19 cellular contexts compared by ENCODE assay signal in the genomic region with DNA sequence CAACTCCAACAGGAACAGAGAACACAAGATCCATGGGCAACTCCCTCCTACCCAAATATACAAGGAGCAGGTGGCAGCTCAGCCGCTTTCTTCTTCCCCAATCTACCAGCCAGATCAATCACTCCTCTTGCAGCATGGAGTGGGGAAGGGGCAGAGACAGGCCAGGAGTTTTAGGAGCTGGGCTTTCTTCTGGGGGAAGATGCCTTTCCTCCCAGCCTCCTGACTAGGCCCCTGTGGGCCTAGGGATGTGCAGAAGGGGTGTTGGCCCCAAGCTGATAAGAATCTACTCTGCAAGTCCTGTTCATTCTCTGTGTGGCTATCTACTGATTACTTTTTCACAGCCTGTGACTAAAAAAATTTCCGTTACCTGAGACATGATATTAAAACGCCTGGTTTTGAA.
"Had no signal": no experiment of that assay in that cellular context is flagged by ENCODE, and none has a peak within 500 bp of the region (broad histone marks: within the 10 kb centered on the region; RNA-seq: fewer than 3 reads in every experiment).

No MANE protein-coding gene starts in this region.

- H3K36me3 ChIP-seq: lower lobe of right lung, sigmoid colon, upper lobe of left lung had no signal

- H3K4me3 Mint-ChIP-seq: activated CD4-positive, alpha-beta T cell treated with anti-CD3 and anti-CD28 coated beads, Interleukin-2, amount 10 ng/mL, durations not matched to agents 24 days and 14 days; activated T-helper 1 cell treated with anti-CD3 and anti-CD28 coated beads, Interleukin-12 subunit alpha, Interleukin-12 subunit beta, Interleukin-2, Interleukin-4 antibody, amounts not matched to agents 30 ng/mL and 10 ng/mL and 1 ng/mL, durations not matched to agents 14 hours and 24 hours and 36 hours; mesothelial cell of epicardium; natural killer cell treated with Interleukin-12 subunit alpha and Interleukin-12 subunit beta and Interleukin-15 and Interleukin-18, amount 100 ng/mL, for 72 hours; stimulated activated effector memory CD8-positive, alpha-beta T cell treated with anti-CD3 and anti-CD28 coated beads, Interleukin-12 subunit alpha, Interleukin-12 subunit beta, amount 100 ng/mL, for 72 hours had no signal

- H3K9me3 Mint-ChIP-seq: mesothelial cell of epicardium had no signal

- FAIRE-seq: endometrium, keratinocyte had no signal

- H3K4me3 ChIP-seq: lower lobe of right lung, sigmoid colon, testis, upper lobe of left lung had no signal

- DNase-seq: activated CD4-positive, alpha-beta T cell treated with anti-CD3 and anti-CD28 coated beads, Interleukin-2, amount 10 ng/mL, durations not matched to agents 24 days and 14 days; activated gamma-delta T cell treated with Interleukin-2 at 50 U/mL for 16 hours; aorta; cortex of kidney; erythroblast; foreskin melanocyte; hypothalamus; lower lobe of right lung; sigmoid colon; stimulated activated CD4-positive, alpha-beta T cell treated with anti-CD3 and anti-CD28 coated beads, Interleukin-4, amount 100 ng/mL, for 24 hours; T-helper 9 cell; testis; upper lobe of left lung had no signal

- H3K9me3 ChIP-seq: lower lobe of right lung, sigmoid colon, testis, upper lobe of left lung had no signal

- H3K27me3 ChIP-seq: sigmoid colon, testis, upper lobe of left lung had no signal

- H3K27ac ChIP-seq: lower lobe of right lung, sigmoid colon, testis, upper lobe of left lung had no signal

- H3K36me3 Mint-ChIP-seq: mesothelial cell of epicardium; natural killer cell treated with Interleukin-12 subunit alpha and Interleukin-12 subunit beta and Interleukin-15 and Interleukin-18, amount 100 ng/mL, for 72 hours; stimulated activated effector memory CD8-positive, alpha-beta T cell treated with anti-CD3 and anti-CD28 coated beads, Interleukin-12 subunit alpha, Interleukin-12 subunit beta, amount 100 ng/mL, for 72 hours had no signal

- ATAC-seq: lower lobe of right lung; natural killer cell treated with Interleukin-12 subunit alpha and Interleukin-12 subunit beta and Interleukin-15 and Interleukin-18, amount 100 ng/mL, for 72 hours; stimulated activated effector memory CD8-positive, alpha-beta T cell treated with anti-CD3 and anti-CD28 coated beads, Interleukin-12 subunit alpha, Interleukin-12 subunit beta, amount 100 ng/mL, for 72 hours had no signal

- H3K27ac Mint-ChIP-seq: activated CD4-positive, alpha-beta T cell treated with anti-CD3 and anti-CD28 coated beads, Interleukin-2, amount 10 ng/mL, durations not matched to agents 24 days and 14 days; activated T-helper 1 cell treated with anti-CD3 and anti-CD28 coated beads, Interleukin-12 subunit alpha, Interleukin-12 subunit beta, Interleukin-2, Interleukin-4 antibody, amounts not matched to agents 30 ng/mL and 10 ng/mL and 1 ng/mL, durations not matched to agents 14 hours and 24 hours and 36 hours; mesothelial cell of epicardium; stimulated activated effector memory CD8-positive, alpha-beta T cell treated with anti-CD3 and anti-CD28 coated beads, Interleukin-12 subunit alpha, Interleukin-12 subunit beta, amount 100 ng/mL, for 72 hours had no signal

- H3K27me3 Mint-ChIP-seq: activated CD4-positive, alpha-beta T cell treated with anti-CD3 and anti-CD28 coated beads, Interleukin-2, amount 10 ng/mL, durations not matched to agents 24 days and 14 days; natural killer cell treated with Interleukin-12 subunit alpha and Interleukin-12 subunit beta and Interleukin-15 and Interleukin-18, amount 100 ng/mL, for 72 hours had no signal

- H3K4me1 ChIP-seq: lower lobe of right lung, sigmoid colon, testis had no signal
